ENCODE assay signal across 21 cellular contexts in genomic region chr6:1522779-1523178, GRCh38.
"Had no signal": no experiment of that assay in that cellular context is flagged by ENCODE, and none has a peak within 500 bp of the region (broad histone marks: within the 10 kb centered on the region; RNA-seq: fewer than 3 reads in every experiment).

No MANE protein-coding gene starts in this region.

- H3K36me3 Mint-ChIP-seq: memory B cell, mesothelial cell of epicardium, naive B cell, neural progenitor cell had no signal

- H3K27ac Mint-ChIP-seq: effector memory CD8-positive, alpha-beta T cell; memory B cell; mesothelial cell of epicardium; naive B cell; neural progenitor cell; progenitor cell of endocrine pancreas; stimulated activated naive CD8-positive, alpha-beta T cell treated with anti-CD3 and anti-CD28 coated beads, Interleukin-15, amount 100 ng/mL, for 72 hours had no signal

- ATAC-seq: effector memory CD8-positive, alpha-beta T cell; left ventricle myocardium superior; lower lobe of right lung; mucosa of descending colon; sciatic nerve; stimulated activated naive CD8-positive, alpha-beta T cell treated with anti-CD3 and anti-CD28 coated beads, Interleukin-15, amount 100 ng/mL, for 72 hours had no signal

- DNase-seq: cortex of kidney; effector memory CD8-positive, alpha-beta T cell; erythroblast; esophagus squamous epithelium; hypothalamus; left ventricle myocardium superior; lower lobe of right lung; mucosa of descending colon; naive B cell; stimulated activated CD4-positive, alpha-beta T cell treated with anti-CD3 and anti-CD28 coated beads, Interleukin-12 subunit alpha, Interleukin-12 subunit beta, amount 100 ng/mL, for 4 hours; stimulated activated CD4-positive, alpha-beta T cell treated with anti-CD3 and anti-CD28 coated beads, Interleukin-1b, Interleukin-23, amount 100 ng/mL, for 48 hours; stimulated activated CD4-positive, alpha-beta T cell treated with anti-CD3 and anti-CD28 coated beads, Interleukin-4, amount 100 ng/mL, for 1 hour; stimulated activated CD8-positive, alpha-beta memory T cell treated with anti-CD3 and anti-CD28 coated beads, Interleukin-4, amount 100 ng/mL, for 48 hours; stimulated activated naive CD4-positive, alpha-beta T cell; stimulated activated naive CD8-positive, alpha-beta T cell treated with anti-CD3 and anti-CD28 coated beads, Interleukin-15, amount 100 ng/mL, for 72 hours; transverse colon had no signal

- H3K4me1 Mint-ChIP-seq: memory B cell had no signal

- H3K9me3 Mint-ChIP-seq: effector memory CD8-positive, alpha-beta T cell; memory B cell; mesothelial cell of epicardium had no signal

- H3K4me3 Mint-ChIP-seq: effector memory CD8-positive, alpha-beta T cell; memory B cell; mesothelial cell of epicardium; neural progenitor cell; stimulated activated naive CD8-positive, alpha-beta T cell treated with anti-CD3 and anti-CD28 coated beads, Interleukin-15, amount 100 ng/mL, for 72 hours had no signal
